ENCODE assay signal across 23 cellular contexts in genomic region chr10:16640153-16640552, GRCh38.
"Had no signal": no experiment of that assay in that cellular context is flagged by ENCODE, and none has a peak within 500 bp of the region (broad histone marks: within the 10 kb centered on the region; RNA-seq: fewer than 3 reads in every experiment).

No MANE protein-coding gene starts in this region.

- H3K9me3 ChIP-seq: MG63, SJCRH30 had no signal

- H3K36me3 ChIP-seq: MG63, SJCRH30 had no signal

- DNase-seq: IMR-90, Karpas-422, KG1, MG63, NCI-H1092, NCI-H1105 treated with DMSO at 0.1 percent for 48 hours, NCI-H1417 treated with DMSO at 0.1 percent for 48 hours, NCI-H146, NCI-H187, NCI-H2029, NCI-H2081 treated with DMSO at 0.1 percent for 48 hours, NCI-H2171, NCI-H226, NCI-H446, NCI-H510A, NCI-H524 treated with DMSO at 0.1 percent for 48 hours, NCI-H69, NCI-H774, RPMI8226, SHP77 treated with DMSO at 0.1 percent for 48 hours, SJCRH30 had no signal

- H3K4me3 ChIP-seq: MG63, SJCRH30 had no signal

- ATAC-seq: HepG2, SK-N-SH treated with all-trans-retinoic acid at 6 μM for 48 hours had no signal

- H3K27me3 ChIP-seq: MG63, SJCRH30 had no signal

- H3K4me1 ChIP-seq: SJCRH30 had no signal

- H3K27ac ChIP-seq: SJCRH30 had no signal
